In genomic region chr17:39699818-39700147, GRCh38 we compare ENCODE assay signal across 8 cellular contexts. TPM values are rescaled to one million over a fixed set of nuclear protein-coding genes. Genes with fewer than 3 reads are reported as not detected.
DNase-seq lines count a peak whose midpoint lies in the region; ATAC-seq and TF ChIP-seq lines count a peak whose summit lies in the region.

Gene ERBB2 (plus strand): TSS chr17:39700064. CDS start chr17:39700239, 175 bp downstream.

- ATAC-seq in lower lobe of right lung (peak; percentile 88 to 89), GM19324 (IDR thresholded peaks at IDR 0.05; ENCODE audit: low FRiP score, unreplicated experiment) (no peak)

- CTCF ChIA-PET in GM10248 (lab: Yijun Ruan, JAX) = interaction anchor here (1.7 kb wide), 1 partner anchor 30 kb away, joined by 5 read pairs; the partner anchor contains the start of gene MIEN1

- H3K27me3 ChIP-seq in endocrine pancreas (ENCODE audit: control insufficient read depth, insufficient read depth, low read length) (peaks cover 3% of the 10 kb centered on the region), lower lobe of right lung (ENCODE audit: low read depth) (peaks cover 12% of the 10 kb centered on the region)

- TF ChIP-seq RAD21 in Ishikawa (IDR thresholded peaks at IDR 0.05; ENCODE audit: low read depth) = no peak

- no peaks in the 10 kb centered on the region for H3K9me3 ChIP-seq in endocrine pancreas (ENCODE audit: control insufficient read depth, low read length)
- no peaks in the 10 kb centered on the region for H3K9me3 ChIP-seq in lower lobe of right lung

- DNase-seq in A172 (ENCODE audit: low spot score) (peak; percentile 74), lower lobe of right lung (peak; percentile 79), NCI-H146 treated with DMSO at 0.1 percent for 48 hours (lab: John Stamatoyannopoulos, UW; ENCODE audit: unreplicated experiment) (no peak), GM10248 (ENCODE audit: extremely low spot score) (no peak)

- POLR2A ChIA-PET in GM10248 (lab: Yijun Ruan, JAX) = no interaction called here

- H3K4me1 ChIP-seq in endocrine pancreas (ENCODE audit: control insufficient read depth, insufficient read depth, low read length) = no peaks in the 10 kb centered on the region
- peaks cover 43% of the 10 kb centered on the region for H3K4me1 ChIP-seq in lower lobe of right lung

- H3K27ac ChIP-seq in lower lobe of right lung (peak within 1 kb of the TSS; percentile 88), temporal lobe (ENCODE audit: low read depth, low read length) (no peak within 1 kb of the TSS)

- intact Hi-C loops in lower lobe of right lung (cut with DNase I) = no loop called here

- peak within 1 kb of the TSS; percentile 32 for H3K9ac ChIP-seq in endocrine pancreas (ENCODE audit: control insufficient read depth, insufficient read depth, low read length)

- H3K36me3 ChIP-seq in endocrine pancreas (ENCODE audit: control insufficient read depth, insufficient read depth, low read length) = no peaks in the 10 kb centered on the region
- no peaks in the 10 kb centered on the region for H3K36me3 ChIP-seq in lower lobe of right lung

- TF ChIP-seq EP300 in Ishikawa (IDR thresholded peaks at IDR 0.05; ENCODE audit: borderline replicate concordance) = peak; percentile 35; the same call in 1 of the 2 replicates

- TF ChIP-seq CTCF in lower lobe of right lung (IDR thresholded peaks at IDR 0.05) = no peak
- TF ChIP-seq CTCF in GM10248 (IDR thresholded peaks at IDR 0.05; ENCODE audit: control extremely low read depth, extremely low read depth, low read depth, missing control alignments) = no peak

- no peak within 1 kb of the TSS for H3K4me3 ChIP-seq in endocrine pancreas (ENCODE audit: control insufficient read depth, insufficient read depth, low read length)
- H3K4me3 ChIP-seq in lower lobe of right lung = peak within 1 kb of the TSS; percentile 86

TF ChIP-seq in Ishikawa, 13 proteins besides CTCF, POLR2A, EP300 and RAD21:
- TF ChIP-seq TAF1 (IDR thresholded peaks at IDR 0.05; ENCODE audit: low read depth) = peak; percentile 62
- peak; percentile 53 for TF ChIP-seq EGR1 (IDR thresholded peaks at IDR 0.05)
- peak; percentile 95 for TF ChIP-seq TEAD4 (IDR thresholded peaks at IDR 0.05)
- TF ChIP-seq TCF12 (IDR thresholded peaks at IDR 0.05; ENCODE audit: low read depth) = peak; percentile 41; the same call in 1 of the 2 replicates
- no peak for TF ChIP-seq USF1 (IDR thresholded peaks at IDR 0.05)
- no peak; the same call in 1 of the 2 replicates for TF ChIP-seq CREB1 (IDR thresholded peaks at IDR 0.05; ENCODE audit: low read depth)
- no peak for TF ChIP-seq CEBPB (IDR thresholded peaks at IDR 0.05)
- TF ChIP-seq YY1 (IDR thresholded peaks at IDR 0.05; ENCODE audit: low read depth) = no peak
- TF ChIP-seq REST (IDR thresholded peaks at IDR 0.05; ENCODE audit: low read depth) = no peak
- TF ChIP-seq FOXM1 (IDR thresholded peaks at IDR 0.05; ENCODE audit: borderline replicate concordance, low read depth) = no peak
- no peak for TF ChIP-seq ZBTB7A (IDR thresholded peaks at IDR 0.05; ENCODE audit: low read depth)
- TF ChIP-seq NFIC (IDR thresholded peaks at IDR 0.05) = no peak
- peak; percentile 51 for TF ChIP-seq MAX (IDR thresholded peaks at IDR 0.05)

RNA-seq across cellular contexts. Expression of gene ERBB2, which starts in this region (rescaled TPM):
- 43.3 and 43.6 TPM in 2 replicates for total RNA-seq in A172 (2014; rRNA removed; shearing (Covaris generic))
- total RNA-seq in lower lobe of right lung = 96.1 TPM
- total RNA-seq in temporal lobe = 12.8 TPM

Comparison
In these comparisons a context has a peak if more than half of its experiments do, and no peak if none do; other contexts are left out.
1. DNase-seq: peak in A172 (single experiment) and lower lobe of right lung (single experiment); none in NCI-H146 treated with DMSO at 0.1 percent for 48 hours (single experiment) and GM10248 (single experiment).